Comparison of ENCODE assay signal across 1 cellular context in genomic region chr5:142014911-142015584, GRCh38.
A peak's percentile ranks its signal among the peaks of the same experiment; 100 is the strongest.
TF ChIP-seq lines count a peak whose summit lies in the region.

No MANE protein-coding gene starts in this region.

TF ChIP-seq in K562, 482 proteins besides CTCF, POLR2A, EP300 and RAD21 (continued from another document):
- TF ChIP-seq L3MBTL2 (IDR thresholded peaks at IDR 0.05): 0 out of 2 replicates have a peak, but pooled peaks have one; percentile 11
- TF ChIP-seq DACH1 (IDR thresholded peaks at IDR 0.05; ENCODE audit: partially characterized antibody): peak; percentile 84
- TF ChIP-seq, protein P1, sequence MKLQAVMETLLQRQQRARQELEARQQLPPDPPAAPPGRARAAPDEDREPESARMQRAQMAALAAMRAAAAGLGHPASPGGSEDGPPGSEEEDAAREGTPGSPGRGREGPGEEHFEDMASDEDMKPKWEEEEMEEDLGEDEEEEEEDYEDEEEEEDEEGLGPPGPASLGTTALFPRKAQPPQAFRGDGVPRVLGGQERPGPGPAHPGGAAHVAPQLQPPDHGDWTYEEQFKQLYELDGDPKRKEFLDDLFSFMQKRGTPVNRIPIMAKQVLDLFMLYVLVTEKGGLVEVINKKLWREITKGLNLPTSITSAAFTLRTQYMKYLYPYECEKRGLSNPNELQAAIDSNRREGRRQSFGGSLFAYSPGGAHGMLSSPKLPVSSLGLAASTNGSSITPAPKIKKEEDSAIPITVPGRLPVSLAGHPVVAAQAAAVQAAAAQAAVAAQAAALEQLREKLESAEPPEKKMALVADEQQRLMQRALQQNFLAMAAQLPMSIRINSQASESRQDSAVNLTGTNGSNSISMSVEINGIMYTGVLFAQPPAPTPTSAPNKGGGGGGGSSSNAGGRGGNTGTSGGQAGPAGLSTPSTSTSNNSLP (IDR thresholded peaks at IDR 0.05; ENCODE audit: borderline replicate concordance, low read depth, low read length): peak; percentile 48; the same call in 1 of the 2 replicates
- TF ChIP-seq FOXA3 (CRISPR knock-in tag; conservative IDR thresholded peaks at IDR 0.05 in 1 of 2, IDR thresholded peaks at IDR 0.05 in 1 of 2): no peak
- TF ChIP-seq NFATC3 (IDR thresholded peaks at IDR 0.05): 0 out of 2 replicates have a peak, but pooled peaks have one; percentile 67
- no peak for TF ChIP-seq HNRNPK (IDR thresholded peaks at IDR 0.05; ENCODE audit: low read depth, low read length, poor library complexity, severe bottlenecking)
- TF ChIP-seq ADNP (tag; IDR thresholded peaks at IDR 0.05): no peak
- TF ChIP-seq FOXK2 (conservative IDR thresholded peaks at IDR 0.05 in 1 of 2, IDR thresholded peaks at IDR 0.05 in 1 of 2; ENCODE audit: low read depth in 2 of 2): 0 out of 4 replicates have a peak, but pooled peaks of 1 of the 2 experiments have one; percentile 24
- no peak for TF ChIP-seq KDM4B (IDR thresholded peaks at IDR 0.05; ENCODE audit: borderline replicate concordance in 2 of 2, low read depth in 1 of 2)
- 0 out of 2 replicates have a peak, but pooled peaks have one; percentile 23 for TF ChIP-seq SMARCE1 (IDR thresholded peaks at IDR 0.05)
- no peak for TF ChIP-seq JUND (IDR thresholded peaks at IDR 0.05; ENCODE audit: borderline replicate concordance, low read depth, low read length)
- TF ChIP-seq JUND (tag; IDR thresholded peaks at IDR 0.05; ENCODE audit: borderline replicate concordance, low read depth, low read length): peak; percentile 49; the same call in 1 of the 3 replicates
- 0 out of 2 replicates have a peak, but pooled peaks have one; percentile 24 for TF ChIP-seq SP1 (CRISPR knock-in tag; IDR thresholded peaks at IDR 0.05)
- TF ChIP-seq, protein P2, sequence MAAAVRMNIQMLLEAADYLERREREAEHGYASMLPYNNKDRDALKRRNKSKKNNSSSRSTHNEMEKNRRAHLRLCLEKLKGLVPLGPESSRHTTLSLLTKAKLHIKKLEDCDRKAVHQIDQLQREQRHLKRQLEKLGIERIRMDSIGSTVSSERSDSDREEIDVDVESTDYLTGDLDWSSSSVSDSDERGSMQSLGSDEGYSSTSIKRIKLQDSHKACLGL (CRISPR knock-in tag; IDR thresholded peaks at IDR 0.05; ENCODE audit: borderline replicate concordance, poor library complexity, severe bottlenecking): no peak
- 0 out of 2 replicates have a peak, but pooled peaks have one; percentile 17 for TF ChIP-seq CTBP1 (IDR thresholded peaks at IDR 0.05; ENCODE audit: borderline replicate concordance)
- TF ChIP-seq SMARCA4 (IDR thresholded peaks at IDR 0.05): peak; percentile 20; the same call in 1 of the 2 replicates
- 0 out of 2 replicates have a peak, but pooled peaks have one; percentile 31 for TF ChIP-seq CBFA2T3 (IDR thresholded peaks at IDR 0.05)
- TF ChIP-seq EP400 (IDR thresholded peaks at IDR 0.05): no peak
- TF ChIP-seq BRD4 (IDR thresholded peaks at IDR 0.05): no peak
- no peak for TF ChIP-seq STAT6 (CRISPR knock-in tag; IDR thresholded peaks at IDR 0.05)
- no peak for TF ChIP-seq RFX5 (IDR thresholded peaks at IDR 0.05; ENCODE audit: low read depth, low read length)
- no peak for TF ChIP-seq CAMTA2 (CRISPR knock-in tag; conservative IDR thresholded peaks at IDR 0.05)
- 0 out of 2 replicates have a peak, but pooled peaks have one; percentile 29 for TF ChIP-seq SMARCC2 (IDR thresholded peaks at IDR 0.05; ENCODE audit: low read depth)
